In the genomic region with DNA sequence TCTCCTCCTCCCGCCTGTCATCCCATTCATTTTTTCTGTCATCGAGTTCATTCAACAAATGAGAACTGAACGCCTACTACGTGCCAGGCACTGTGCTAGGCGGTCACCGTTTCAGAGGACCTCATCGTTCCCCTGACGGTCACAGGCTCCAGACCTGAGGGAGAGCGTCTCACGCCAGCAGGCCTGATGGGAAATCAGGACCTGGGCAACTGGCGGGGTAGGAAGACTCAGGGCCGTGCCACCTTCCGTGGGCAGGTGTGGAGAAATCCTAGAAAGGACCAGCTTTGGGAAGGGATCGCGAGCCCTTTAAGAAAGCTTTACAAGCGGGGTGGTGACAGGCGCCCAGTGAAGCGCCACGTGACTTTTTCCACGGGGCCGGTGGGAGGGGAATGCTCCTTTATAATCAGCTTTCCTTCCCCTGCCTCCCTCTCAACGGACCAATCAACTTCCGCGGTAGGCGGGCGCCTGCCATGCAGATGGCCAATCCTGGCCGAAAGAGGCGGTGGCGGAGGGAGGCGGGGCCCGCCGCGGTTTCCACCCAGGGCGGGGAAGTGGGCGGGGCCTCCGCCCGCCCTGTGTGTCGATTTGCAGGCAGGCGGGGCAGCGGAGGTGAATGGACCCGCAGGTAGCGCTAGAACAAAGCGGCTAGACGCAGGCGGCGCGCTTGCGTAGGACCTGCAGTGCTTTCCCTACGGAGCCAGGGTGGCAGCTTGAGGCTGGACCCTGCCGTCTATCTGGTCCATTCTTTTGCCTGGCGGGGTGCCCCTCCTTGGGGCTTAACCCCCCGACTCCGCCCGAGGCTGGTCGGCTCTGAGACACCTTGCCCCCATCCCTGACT, we compare ENCODE assay signal across 1 cellular context.
TF ChIP-seq lines count a peak whose summit lies in the region.

No MANE protein-coding gene starts in this region.

TF ChIP-seq in K562, 482 proteins besides CTCF, POLR2A, EP300 and RAD21 (continued from another document):
- TF ChIP-seq RFX5 (IDR thresholded peaks at IDR 0.05; ENCODE audit: low read depth, low read length) = no peak
- TF ChIP-seq CTBP1 (IDR thresholded peaks at IDR 0.05; ENCODE audit: borderline replicate concordance) = 0 out of 2 replicates have a peak, but pooled peaks have one; percentile 25
- no peak for TF ChIP-seq THRAP3 (IDR thresholded peaks at IDR 0.05; ENCODE audit: borderline replicate concordance)
- no peak for TF ChIP-seq HNRNPUL1 (IDR thresholded peaks at IDR 0.05; ENCODE audit: low read length)
- no peak for TF ChIP-seq CAMTA2 (CRISPR knock-in tag; conservative IDR thresholded peaks at IDR 0.05)
- no peak for TF ChIP-seq NFE2L1 (tag; IDR thresholded peaks at IDR 0.05; ENCODE audit: borderline replicate concordance, low read depth)
- TF ChIP-seq, protein P1, sequence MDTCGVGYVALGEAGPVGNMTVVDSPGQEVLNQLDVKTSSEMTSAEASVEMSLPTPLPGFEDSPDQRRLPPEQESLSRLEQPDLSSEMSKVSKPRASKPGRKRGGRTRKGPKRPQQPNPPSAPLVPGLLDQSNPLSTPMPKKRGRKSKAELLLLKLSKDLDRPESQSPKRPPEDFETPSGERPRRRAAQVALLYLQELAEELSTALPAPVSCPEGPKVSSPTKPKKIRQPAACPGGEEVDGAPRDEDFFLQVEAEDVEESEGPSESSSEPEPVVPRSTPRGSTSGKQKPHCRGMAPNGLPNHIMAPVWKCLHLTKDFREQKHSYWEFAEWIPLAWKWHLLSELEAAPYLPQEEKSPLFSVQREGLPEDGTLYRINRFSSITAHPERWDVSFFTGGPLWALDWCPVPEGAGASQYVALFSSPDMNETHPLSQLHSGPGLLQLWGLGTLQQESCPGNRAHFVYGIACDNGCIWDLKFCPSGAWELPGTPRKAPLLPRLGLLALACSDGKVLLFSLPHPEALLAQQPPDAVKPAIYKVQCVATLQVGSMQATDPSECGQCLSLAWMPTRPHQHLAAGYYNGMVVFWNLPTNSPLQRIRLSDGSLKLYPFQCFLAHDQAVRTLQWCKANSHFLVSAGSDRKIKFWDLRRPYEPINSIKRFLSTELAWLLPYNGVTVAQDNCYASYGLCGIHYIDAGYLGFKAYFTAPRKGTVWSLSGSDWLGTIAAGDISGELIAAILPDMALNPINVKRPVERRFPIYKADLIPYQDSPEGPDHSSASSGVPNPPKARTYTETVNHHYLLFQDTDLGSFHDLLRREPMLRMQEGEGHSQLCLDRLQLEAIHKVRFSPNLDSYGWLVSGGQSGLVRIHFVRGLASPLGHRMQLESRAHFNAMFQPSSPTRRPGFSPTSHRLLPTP (IDR thresholded peaks at IDR 0.05; ENCODE audit: borderline replicate concordance, extremely low read depth, insufficient read length) = no peak
- TF ChIP-seq, protein P2, sequence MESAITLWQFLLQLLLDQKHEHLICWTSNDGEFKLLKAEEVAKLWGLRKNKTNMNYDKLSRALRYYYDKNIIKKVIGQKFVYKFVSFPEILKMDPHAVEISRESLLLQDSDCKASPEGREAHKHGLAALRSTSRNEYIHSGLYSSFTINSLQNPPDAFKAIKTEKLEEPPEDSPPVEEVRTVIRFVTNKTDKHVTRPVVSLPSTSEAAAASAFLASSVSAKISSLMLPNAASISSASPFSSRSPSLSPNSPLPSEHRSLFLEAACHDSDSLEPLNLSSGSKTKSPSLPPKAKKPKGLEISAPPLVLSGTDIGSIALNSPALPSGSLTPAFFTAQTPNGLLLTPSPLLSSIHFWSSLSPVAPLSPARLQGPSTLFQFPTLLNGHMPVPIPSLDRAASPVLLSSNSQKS (CRISPR knock-in tag; IDR thresholded peaks at IDR 0.05) = no peak
- TF ChIP-seq HMGN3 (IDR thresholded peaks at IDR 0.05; ENCODE audit: borderline replicate concordance, extremely low read depth, insufficient read length, low read depth, low read length) = peak; percentile 45
- TF ChIP-seq NR2C1 (IDR thresholded peaks at IDR 0.05) = no peak
- TF ChIP-seq NR2C1 (tag; IDR thresholded peaks at IDR 0.05) = no peak
- peak; percentile 59 for TF ChIP-seq POLR2G (IDR thresholded peaks at IDR 0.05; ENCODE audit: low read depth, low read length)
- TF ChIP-seq, protein P3, sequence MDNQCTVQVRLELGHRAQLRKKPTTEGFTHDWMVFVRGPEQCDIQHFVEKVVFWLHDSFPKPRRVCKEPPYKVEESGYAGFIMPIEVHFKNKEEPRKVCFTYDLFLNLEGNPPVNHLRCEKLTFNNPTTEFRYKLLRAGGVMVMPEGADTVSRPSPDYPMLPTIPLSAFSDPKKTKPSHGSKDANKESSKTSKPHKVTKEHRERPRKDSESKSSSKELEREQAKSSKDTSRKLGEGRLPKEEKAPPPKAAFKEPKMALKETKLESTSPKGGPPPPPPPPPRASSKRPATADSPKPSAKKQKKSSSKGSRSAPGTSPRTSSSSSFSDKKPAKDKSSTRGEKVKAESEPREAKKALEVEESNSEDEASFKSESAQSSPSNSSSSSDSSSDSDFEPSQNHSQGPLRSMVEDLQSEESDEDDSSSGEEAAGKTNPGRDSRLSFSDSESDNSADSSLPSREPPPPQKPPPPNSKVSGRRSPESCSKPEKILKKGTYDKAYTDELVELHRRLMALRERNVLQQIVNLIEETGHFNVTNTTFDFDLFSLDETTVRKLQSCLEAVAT (IDR thresholded peaks at IDR 0.05) = no peak
- TF ChIP-seq ZNF584 (CRISPR knock-in tag; IDR thresholded peaks at IDR 0.05; ENCODE audit: low read depth) = no peak
- TF ChIP-seq ZNF217 (CRISPR knock-in tag; IDR thresholded peaks at IDR 0.05) = no peak
- TF ChIP-seq CREBBP (IDR thresholded peaks at IDR 0.05; ENCODE audit: low read depth, low read length) = no peak
- no peak for TF ChIP-seq ZZZ3 (IDR thresholded peaks at IDR 0.05)
- TF ChIP-seq KDM4B (IDR thresholded peaks at IDR 0.05; ENCODE audit: borderline replicate concordance in 2 of 2, low read depth in 1 of 2) = no peak
- no peak for TF ChIP-seq ZNF780A (CRISPR knock-in tag; IDR thresholded peaks at IDR 0.05)
- peak; percentile 80 for TF ChIP-seq NEUROD1 (IDR thresholded peaks at IDR 0.05; ENCODE audit: borderline replicate concordance, low read depth, low read length, partially characterized antibody)
- TF ChIP-seq SIN3B (IDR thresholded peaks at IDR 0.05; ENCODE audit: low read depth) = no peak
- TF ChIP-seq RAD51 (IDR thresholded peaks at IDR 0.05; ENCODE audit: borderline replicate concordance, low read depth) = peak; percentile 95
- TF ChIP-seq, protein P4, sequence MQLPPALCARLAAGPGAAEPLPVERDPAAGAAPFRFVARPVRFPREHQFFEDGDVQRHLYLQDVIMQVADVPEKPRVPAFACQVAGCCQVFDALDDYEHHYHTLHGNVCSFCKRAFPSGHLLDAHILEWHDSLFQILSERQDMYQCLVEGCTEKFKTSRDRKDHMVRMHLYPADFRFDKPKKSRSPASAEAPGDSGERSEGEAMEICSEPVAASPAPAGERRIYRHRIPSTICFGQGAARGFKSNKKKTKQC (CRISPR knock-in tag; IDR thresholded peaks at IDR 0.05) = no peak
- TF ChIP-seq, protein P5, sequence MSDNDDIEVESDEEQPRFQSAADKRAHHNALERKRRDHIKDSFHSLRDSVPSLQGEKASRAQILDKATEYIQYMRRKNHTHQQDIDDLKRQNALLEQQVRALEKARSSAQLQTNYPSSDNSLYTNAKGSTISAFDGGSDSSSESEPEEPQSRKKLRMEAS (CRISPR knock-in tag; IDR thresholded peaks at IDR 0.05) = peak; percentile 76
- TF ChIP-seq, protein P6, sequence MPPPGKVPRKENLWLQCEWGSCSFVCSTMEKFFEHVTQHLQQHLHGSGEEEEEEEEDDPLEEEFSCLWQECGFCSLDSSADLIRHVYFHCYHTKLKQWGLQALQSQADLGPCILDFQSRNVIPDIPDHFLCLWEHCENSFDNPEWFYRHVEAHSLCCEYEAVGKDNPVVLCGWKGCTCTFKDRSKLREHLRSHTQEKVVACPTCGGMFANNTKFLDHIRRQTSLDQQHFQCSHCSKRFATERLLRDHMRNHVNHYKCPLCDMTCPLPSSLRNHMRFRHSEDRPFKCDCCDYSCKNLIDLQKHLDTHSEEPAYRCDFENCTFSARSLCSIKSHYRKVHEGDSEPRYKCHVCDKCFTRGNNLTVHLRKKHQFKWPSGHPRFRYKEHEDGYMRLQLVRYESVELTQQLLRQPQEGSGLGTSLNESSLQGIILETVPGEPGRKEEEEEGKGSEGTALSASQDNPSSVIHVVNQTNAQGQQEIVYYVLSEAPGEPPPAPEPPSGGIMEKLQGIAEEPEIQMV (tag; conservative IDR thresholded peaks at IDR 0.05; ENCODE audit: low read depth) = no peak
- no peak for TF ChIP-seq BCL6 (CRISPR knock-in tag; IDR thresholded peaks at IDR 0.05)
- TF ChIP-seq, protein P7, sequence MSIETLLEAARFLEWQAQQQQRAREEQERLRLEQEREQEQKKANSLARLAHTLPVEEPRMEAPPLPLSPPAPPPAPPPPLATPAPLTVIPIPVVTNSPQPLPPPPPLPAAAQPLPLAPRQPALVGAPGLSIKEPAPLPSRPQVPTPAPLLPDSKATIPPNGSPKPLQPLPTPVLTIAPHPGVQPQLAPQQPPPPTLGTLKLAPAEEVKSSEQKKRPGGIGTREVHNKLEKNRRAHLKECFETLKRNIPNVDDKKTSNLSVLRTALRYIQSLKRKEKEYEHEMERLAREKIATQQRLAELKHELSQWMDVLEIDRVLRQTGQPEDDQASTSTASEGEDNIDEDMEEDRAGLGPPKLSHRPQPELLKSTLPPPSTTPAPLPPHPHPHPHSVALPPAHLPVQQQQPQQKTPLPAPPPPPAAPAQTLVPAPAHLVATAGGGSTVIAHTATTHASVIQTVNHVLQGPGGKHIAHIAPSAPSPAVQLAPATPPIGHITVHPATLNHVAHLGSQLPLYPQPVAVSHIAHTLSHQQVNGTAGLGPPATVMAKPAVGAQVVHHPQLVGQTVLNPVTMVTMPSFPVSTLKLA (conservative IDR thresholded peaks at IDR 0.05) = peak; percentile 96
- TF ChIP-seq CBX1 (IDR thresholded peaks at IDR 0.05; ENCODE audit: low read depth) = no peak
- TF ChIP-seq RBM39 (optimal IDR thresholded peaks at IDR 0.05; ENCODE audit: low read depth, low read length) = no peak
- TF ChIP-seq RBM14 (IDR thresholded peaks at IDR 0.05; ENCODE audit: borderline replicate concordance, insufficient read depth, low read depth, low read length) = no peak
- no peak for TF ChIP-seq PHTF2 (CRISPR knock-in tag; IDR thresholded peaks at IDR 0.05)
- TF ChIP-seq EHMT2 (IDR thresholded peaks at IDR 0.05) = no peak
- no peak for TF ChIP-seq CC2D1A (IDR thresholded peaks at IDR 0.05)
- no peak for TF ChIP-seq ATF1 (CRISPR knock-in tag; IDR thresholded peaks at IDR 0.05)
- TF ChIP-seq ATF1 (tag; IDR thresholded peaks at IDR 0.05) = peak; percentile 66
